ENCODE assay signal across 27 cellular contexts in the genomic region with DNA sequence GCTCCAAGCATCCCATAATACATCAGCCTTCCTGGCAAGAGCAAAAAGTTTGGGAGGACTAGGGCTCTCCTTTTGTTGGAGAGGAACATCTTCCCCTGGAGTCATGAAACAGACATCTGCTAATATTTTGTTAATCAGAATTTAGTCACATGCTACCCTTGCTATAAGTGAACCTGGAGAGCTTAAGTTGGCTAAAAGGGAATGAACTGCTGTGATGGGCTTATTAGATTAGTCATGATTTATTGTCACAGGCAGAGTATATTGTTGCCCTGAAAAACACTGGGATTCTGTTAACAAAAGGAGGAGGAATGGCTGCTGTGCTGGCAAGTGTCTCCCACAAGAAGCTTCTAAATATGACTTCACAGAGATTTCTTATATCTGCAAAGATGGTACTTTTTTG. TPM values are rescaled to one million over a fixed set of nuclear protein-coding genes. Genes with fewer than 3 reads are reported as not detected.
DNase-seq lines count a peak whose midpoint lies in the region; ATAC-seq, FAIRE-seq and TF ChIP-seq lines count a peak whose summit lies in the region.
"Had no signal": no experiment of that assay in that cellular context is flagged by ENCODE, and none has a peak within 500 bp of the region (broad histone marks: within the 10 kb centered on the region; RNA-seq: fewer than 3 reads in every experiment).

No MANE protein-coding gene starts in this region.

- TF ChIP-seq POLR2A in endothelial cell of umbilical vein (IDR thresholded peaks at IDR 0.05; ENCODE audit: low read depth, low read length): no peak

- H4K20me1 ChIP-seq in SK-N-SH (ENCODE audit: insufficient read depth) (no peaks in the 10 kb centered on the region), endothelial cell of umbilical vein (replicated peaks; ENCODE audit: control insufficient read depth, extremely low read depth, insufficient read depth, low read length) (no peaks in the 10 kb centered on the region), PC-9 (ENCODE audit: insufficient read depth) (no peaks in the 10 kb centered on the region)

- H3K79me2 ChIP-seq in SK-N-SH (ENCODE audit: insufficient read depth): peaks cover 18% of the 10 kb centered on the region
- no peaks in the 10 kb centered on the region for H3K79me2 ChIP-seq in endothelial cell of umbilical vein (ENCODE audit: control insufficient read depth, insufficient read depth, low read length)
- H3K79me2 ChIP-seq in PC-9 (ENCODE audit: low read depth): no peaks in the 10 kb centered on the region

- H3K9me1 ChIP-seq in endothelial cell of umbilical vein (replicated peaks; ENCODE audit: control insufficient read depth, extremely low read depth, insufficient read depth, low read length): no peaks in the 10 kb centered on the region

- H3K4me3 ChIP-seq in A673 (ENCODE audit: low read depth, low read length, poor library complexity, severe bottlenecking) (no peak overlapping the region), SK-N-SH (ENCODE audit: low read depth in 2 of 2, low read length in 1 of 2) (no peak overlapping the region), endothelial cell of umbilical vein (replicated peaks in 1 of 3; ENCODE audit: insufficient read depth in 1 of 3, low read depth in 1 of 3, low read length in 3 of 3) (no peak overlapping the region), PC-9 (no peak overlapping the region)
- H3K4me3 ChIP-seq: HAP-1, SJSA1 had no signal

- CTCF ChIA-PET in A673 (lab: Charles Lee) (interaction anchor here (0.6 to 2.4 kb wide), 3 partner anchors 10 to 26 kb away, joined by 3 to 16 read pairs (median 6); no protein-coding TSS in a partner anchor), SK-N-SH (lab: Yijun Ruan, JAX) (interaction anchor here (0.7 to 5.2 kb wide), 3 partner anchors 9 to 140 kb away, joined by 3 to 36 read pairs (median 3); no protein-coding TSS in a partner anchor), endothelial cell of umbilical vein (lab: Charles Lee) (interaction anchor here (4.0 kb wide), 1 partner anchor 9 kb away, joined by 27 read pairs; no protein-coding TSS in a partner anchor), PC-9 (lab: Charles Lee) (no interaction called here)

- H3K36me3 ChIP-seq in A673 (ENCODE audit: insufficient read depth, low read length, poor library complexity, severe bottlenecking): no peaks in the 10 kb centered on the region
- peaks cover 15 to 45% of the 10 kb centered on the region in 2 experiments for H3K36me3 ChIP-seq in SK-N-SH (replicated peaks in 1 of 2; ENCODE audit: control insufficient read depth in 1 of 2, insufficient read depth in 2 of 2, low read length in 1 of 2)
- H3K36me3 ChIP-seq in endothelial cell of umbilical vein (ENCODE audit: control insufficient read depth in 2 of 2, extremely low read depth in 1 of 2, insufficient read depth in 2 of 2, low read length in 2 of 2): peaks cover 3 to 4% of the 10 kb centered on the region in 2 experiments
- H3K36me3 ChIP-seq in PC-9 (ENCODE audit: low read depth): no peaks in the 10 kb centered on the region

- H2AFZ ChIP-seq in SK-N-SH (ENCODE audit: low read depth) (no peak overlapping the region), endothelial cell of umbilical vein (ENCODE audit: low read depth, low read length) (no peak overlapping the region), PC-9 (no peak overlapping the region)

- POLR2A ChIA-PET in A673 (lab: Charles Lee; ENCODE audit: low non-redundant PET): no interaction called here
- POLR2A ChIA-PET in SK-N-SH (lab: Yijun Ruan, JAX): interaction anchor here (1.3 kb wide), 1 partner anchor 16 kb away, joined by 11 read pairs; a partner anchor contains a TSS
- POLR2A ChIA-PET in endothelial cell of umbilical vein (lab: Charles Lee): no interaction called here
- POLR2A ChIA-PET in PC-9 (lab: Charles Lee; ENCODE audit: unreplicated experiment): no interaction called here

- TF ChIP-seq RAD21 in SK-N-SH (IDR thresholded peaks at IDR 0.05; ENCODE audit: low read length): no peak

- H3K4me1 ChIP-seq in A673 (ENCODE audit: insufficient read depth, low read length, poor library complexity, severe bottlenecking): peaks cover 65% of the 10 kb centered on the region
- peaks cover 19 to 62% of the 10 kb centered on the region in 2 experiments; a peak in 3 of 4 replicates for H3K4me1 ChIP-seq in SK-N-SH (ENCODE audit: control insufficient read depth in 1 of 2, insufficient read depth in 2 of 2, low read depth in 1 of 2, low read length in 1 of 2)
- H3K4me1 ChIP-seq in endothelial cell of umbilical vein (ENCODE audit: control insufficient read depth, extremely low read depth, insufficient read depth, low read length): no peaks in the 10 kb centered on the region
- H3K4me1 ChIP-seq in PC-9 (replicated peaks; ENCODE audit: insufficient read depth): no peaks in the 10 kb centered on the region
- H3K4me1 ChIP-seq: HAP-1, SJSA1 had no signal

- peak in 1 of 2 experiments; percentile 63; a peak in 2 of 4 replicates for TF ChIP-seq EP300 in SK-N-SH (IDR thresholded peaks at IDR 0.05; ENCODE audit: borderline replicate concordance in 1 of 2, low read depth in 1 of 2, low read length in 1 of 2)

- peak; percentile 96 for DNase-seq in A673 (ENCODE audit: low spot score)
- peak; percentile 46 for DNase-seq in M059J (ENCODE audit: low read depth)
- DNase-seq in SK-N-SH: peak; percentile 53
- DNase-seq in endothelial cell of umbilical vein (ENCODE audit: low read depth, low spot score): peak; percentile 4
- no peak for DNase-seq in NCI-H2227 treated with DMSO at 0.1 percent for 48 hours (lab: John Stamatoyannopoulos, UW)
- DNase-seq in stimulated activated CD8-positive, alpha-beta memory T cell treated with anti-CD3 and anti-CD28 coated beads, Interleukin-4, amount 100 ng/mL, for 48 hours: no peak
- DNase-seq in PC-9: no peak
- DNase-seq: Caco-2; CD8-positive, alpha-beta T cell; DMS 273 treated with DMSO at 0.1 percent for 48 hours; DMS79 treated with DMSO at 0.1 percent for 48 hours; GOT3; HFFc6; KG1; NCI-H1092; NCI-H1417 treated with DMSO at 0.1 percent for 48 hours; NCI-H1694 treated with DMSO at 0.1 percent for 48 hours; NCI-H2081 treated with DMSO at 0.1 percent for 48 hours; Right ventricle myocardium superior; RPMI8226 had no signal

- H3K9me2 ChIP-seq in SK-N-SH (no peaks in the 10 kb centered on the region), PC-9 (ENCODE audit: insufficient read depth) (0 out of 2 replicates have a peak, but pooled peaks cover 3% of the 10 kb centered on the region)

- no peaks in the 10 kb centered on the region for H3K27me3 ChIP-seq in A673 (replicated peaks; ENCODE audit: insufficient read depth, low read depth, low read length, poor library complexity)
- H3K27me3 ChIP-seq in SK-N-SH (ENCODE audit: insufficient read depth): no peaks in the 10 kb centered on the region
- no peaks in the 10 kb centered on the region for H3K27me3 ChIP-seq in endothelial cell of umbilical vein (ENCODE audit: control insufficient read depth in 2 of 2, insufficient read depth in 2 of 2, low read length in 2 of 2)
- no peaks in the 10 kb centered on the region for H3K27me3 ChIP-seq in PC-9 (ENCODE audit: insufficient read depth, low read depth)
- H3K27me3 ChIP-seq: SJSA1 had no signal

- intact Hi-C loops in A673 (cut with micrococcal nuclease; ENCODE audit: unreplicated experiment) (loop anchor here (2.0 kb wide), 1 partner anchor 15 kb away; no protein-coding TSS in a partner anchor), endothelial cell of umbilical vein (cut with micrococcal nuclease) (no loop called here), PC-9 (cut with micrococcal nuclease; ENCODE audit: unreplicated experiment) (no loop called here)

- no peak for ATAC-seq in GM18870 (IDR thresholded peaks at IDR 0.05; ENCODE audit: unreplicated experiment)
- ATAC-seq: CD8-positive, alpha-beta T cell had no signal

- FAIRE-seq in endothelial cell of umbilical vein (lab: Jason Lieb, UNC): no peak
- FAIRE-seq: A204.1, HTR-8/SVneo had no signal

- TF ChIP-seq CTCF in A673 (conservative IDR thresholded peaks at IDR 0.05; ENCODE audit: low read depth, low read length) (no peak), SK-N-SH (IDR thresholded peaks at IDR 0.05) (no peak), endothelial cell of umbilical vein (IDR thresholded peaks at IDR 0.05; ENCODE audit: extremely low read depth in 1 of 2, insufficient read depth in 1 of 2, low read depth in 1 of 2, low read length in 2 of 2) (no peak), PC-9 (conservative IDR thresholded peaks at IDR 0.05) (no peak)

- H3K4me2 ChIP-seq in SK-N-SH (no peak overlapping the region), endothelial cell of umbilical vein (ENCODE audit: insufficient read depth, low read length) (no peak overlapping the region), PC-9 (no peak overlapping the region)

- H3F3A ChIP-seq in SK-N-SH (replicated peaks; ENCODE audit: insufficient read depth) (peaks cover 13% of the 10 kb centered on the region), PC-9 (ENCODE audit: insufficient read depth, low read depth) (no peaks in the 10 kb centered on the region)

- H3K27ac ChIP-seq in A673 (ENCODE audit: low read depth, low read length, poor library complexity, severe bottlenecking) (no peak overlapping the region), SK-N-SH (ENCODE audit: low read depth in 2 of 2, low read length in 1 of 2) (peak overlapping the region in 1 of 2 experiments; percentile 78; a peak in 3 of 4 replicates), endothelial cell of umbilical vein (ENCODE audit: insufficient read depth, low read depth, low read length) (no peak overlapping the region), PC-9 (no peak overlapping the region)
- H3K27ac ChIP-seq: C4-2B, SJSA1 had no signal

- BruUV-seq in A673 (replicated peaks; lab: Mats Ljungman, UMichigan) (no TSS peak), endothelial cell of umbilical vein (replicated peaks; lab: Mats Ljungman, UMichigan) (no TSS peak), PC-9 (replicated peaks; lab: Mats Ljungman, UMichigan) (no TSS peak)

- dilution Hi-C loops in endothelial cell of umbilical vein (cut with MboI; ENCODE audit: extremely low pct_ligation_motif_present, low sequenced_read_pairs): no loop called here

- H3K9ac ChIP-seq in SK-N-SH (no peak overlapping the region), endothelial cell of umbilical vein (replicated peaks; ENCODE audit: extremely low read depth, insufficient read depth, low read length) (no peak overlapping the region)

- H3K9me3 ChIP-seq in A673 (ENCODE audit: low read depth, low read length, poor library complexity, severe bottlenecking) (no peaks in the 10 kb centered on the region), SK-N-SH (no peaks in the 10 kb centered on the region), endothelial cell of umbilical vein (replicated peaks; ENCODE audit: control insufficient read depth, insufficient read depth, low read length) (no peaks in the 10 kb centered on the region), PC-9 (ENCODE audit: insufficient read depth, low read depth) (no peaks in the 10 kb centered on the region)
- H3K9me3 ChIP-seq: Caco-2, HAP-1, SJSA1 had no signal

RNA-seq across cellular contexts. Expression of a gene that starts 16.0 kb away (rescaled TPM):
- 43.7 and 44.5 TPM in 2 replicates for total RNA-seq in A673 (2021)
- total RNA-seq in M059J (2014; rRNA removed; shearing (Covaris generic)): 18.3 and 30.3 TPM in 2 replicates
- polyA plus RNA-seq in SK-N-SH (2012; rRNA removed): 12.7 and 15.1 TPM in 2 replicates
- polyA plus RNA-seq in SK-N-SH (2012; cell fraction: cytosol; rRNA removed): 13.1 and 13.2 TPM in 2 replicates
- polyA plus RNA-seq in SK-N-SH (2012; cell fraction: nucleus; rRNA removed): 15.3 and 17.0 TPM in 2 replicates
- total RNA-seq in endothelial cell of umbilical vein: 18.1 and 20.0 TPM in 2 replicates
- polyA plus RNA-seq in endothelial cell of umbilical vein: 11.0 and 12.1 TPM in 2 replicates
- polyA plus RNA-seq in endothelial cell of umbilical vein (2011; cell fraction: cytosol; rRNA removed): 10.6 and 11.0 TPM in 2 replicates
- polyA plus RNA-seq in endothelial cell of umbilical vein (2011; cell fraction: nucleus; rRNA removed): 13.0 and 13.8 TPM in 2 replicates
- polyA plus RNA-seq in endothelial cell of umbilical vein (2012): 11.7 and 12.6 TPM in 2 replicates
- 31.8 and 34.5 TPM in 2 replicates for polyA minus RNA-seq in endothelial cell of umbilical vein
- polyA minus RNA-seq in endothelial cell of umbilical vein (2011; cell fraction: cytosol; rRNA and poly(A)+ RNA removed): 17.4 TPM
- polyA minus RNA-seq in endothelial cell of umbilical vein (2011; cell fraction: nucleus; rRNA and poly(A)+ RNA removed): 12.8 and 19.6 TPM in 2 replicates
- 8.1 and 10.3 TPM in 2 replicates for total RNA-seq in PC-9 (2021)

RNA-seq across cellular contexts. Expression of a gene that starts 39.7 kb away (rescaled TPM):
- 11.4 and 12.4 TPM in 2 replicates for total RNA-seq in A673 (2021)
- 36.3 and 39.6 TPM in 2 replicates for total RNA-seq in M059J (2014; rRNA removed; shearing (Covaris generic))
- polyA plus RNA-seq in SK-N-SH (2012; rRNA removed): 9.7 and 14.2 TPM in 2 replicates
- polyA plus RNA-seq in SK-N-SH (2012; cell fraction: cytosol; rRNA removed): 11.2 and 11.5 TPM in 2 replicates
- 13.7 and 30.5 TPM in 2 replicates for polyA plus RNA-seq in SK-N-SH (2012; cell fraction: nucleus; rRNA removed)
- 0.18 TPM in 1 of 2 replicates, not detected in the other for total RNA-seq in endothelial cell of umbilical vein
- 0.05 and 0.08 TPM in 2 replicates for polyA plus RNA-seq in endothelial cell of umbilical vein
- polyA plus RNA-seq in endothelial cell of umbilical vein (2011; cell fraction: cytosol; rRNA removed): 0.24 and 0.26 TPM in 2 replicates
- polyA plus RNA-seq in endothelial cell of umbilical vein (2011; cell fraction: nucleus; rRNA removed): 0.35 and 0.57 TPM in 2 replicates
- 0.60 TPM in 2 replicates for polyA plus RNA-seq in endothelial cell of umbilical vein (2012)
- not detected in 2 replicates for polyA minus RNA-seq in endothelial cell of umbilical vein
- 10.2 TPM for polyA minus RNA-seq in endothelial cell of umbilical vein (2011; cell fraction: cytosol; rRNA and poly(A)+ RNA removed)
- polyA minus RNA-seq in endothelial cell of umbilical vein (2011; cell fraction: nucleus; rRNA and poly(A)+ RNA removed): 0.24 and 0.53 TPM in 2 replicates
- total RNA-seq in PC-9 (2021): 0.68 and 1.2 TPM in 2 replicates
- total RNA-seq: B cell had no signal

Comparison
In these comparisons a context has a peak if more than half of its experiments do, and no peak if none do; other contexts are left out.
1. DNase-seq: peak in A673 (single experiment), M059J (single experiment), SK-N-SH (single experiment) and endothelial cell of umbilical vein (single experiment); none in NCI-H2227 treated with DMSO at 0.1 percent for 48 hours (single experiment), stimulated activated CD8-positive, alpha-beta memory T cell treated with anti-CD3 and anti-CD28 coated beads, Interleukin-4, amount 100 ng/mL, for 48 hours (single experiment) and PC-9 (0 of 2).